Comparison of ENCODE assay signal across 1 cellular context in genomic region chr7:20200361-20200760, GRCh38.
A peak's percentile ranks its signal among the peaks of the same experiment; 100 is the strongest.
TF ChIP-seq lines count a peak whose summit lies in the region.

No MANE protein-coding gene starts in this region.

TF ChIP-seq in GM12878, 131 proteins besides CTCF, POLR2A, EP300 and RAD21 (continued from another document):
- TF ChIP-seq CUX1 (IDR thresholded peaks at IDR 0.05; ENCODE audit: insufficient replicate concordance, low read depth, low read length) (no peak), HSF1 (IDR thresholded peaks at IDR 0.05; ENCODE audit: low read depth, low read length) (no peak), ZBTB40 (IDR thresholded peaks at IDR 0.05; ENCODE audit: borderline replicate concordance) (no peak), ZBED1 (IDR thresholded peaks at IDR 0.05; ENCODE audit: borderline replicate concordance) (no peak), LARP7 (IDR thresholded peaks at IDR 0.05) (no peak), ZNF217 (IDR thresholded peaks at IDR 0.05) (no peak), ZZZ3 (IDR thresholded peaks at IDR 0.05; ENCODE audit: control insufficient read depth, insufficient read length, low read depth) (no peak), EZH2 (IDR thresholded peaks at IDR 0.05; ENCODE audit: borderline replicate concordance, control insufficient read depth, low read depth, low read length) (no peak), JUNB (IDR thresholded peaks at IDR 0.05) (peak; percentile 85), RELA (IDR thresholded peaks at IDR 0.05; ENCODE audit: borderline replicate concordance, partially characterized antibody) (no peak), ZNF207 (IDR thresholded peaks at IDR 0.05; ENCODE audit: borderline replicate concordance) (no peak), RBBP5 (conservative IDR thresholded peaks at IDR 0.05) (no peak), ZSCAN29 (IDR thresholded peaks at IDR 0.05) (no peak), WRNIP1 (IDR thresholded peaks at IDR 0.05; ENCODE audit: borderline replicate concordance, low read depth, low read length) (no peak), EGR1 (IDR thresholded peaks at IDR 0.05; ENCODE audit: borderline replicate concordance in 1 of 2, low read depth in 2 of 2, low read length in 2 of 2) (no peak), FOXK2 (IDR thresholded peaks at IDR 0.05) (no peak), HCFC1 (IDR thresholded peaks at IDR 0.05; ENCODE audit: low read length) (no peak), IKZF2 (IDR thresholded peaks at IDR 0.05) (peak; percentile 77 to 82), E4F1 (IDR thresholded peaks at IDR 0.05; ENCODE audit: borderline replicate concordance, partially characterized antibody) (no peak), RFX5 (IDR thresholded peaks at IDR 0.05; ENCODE audit: low read depth, low read length) (no peak), BMI1 (IDR thresholded peaks at IDR 0.05; ENCODE audit: borderline replicate concordance) (no peak)
